ENCODE assay signal across 10 cellular contexts in the genomic region with DNA sequence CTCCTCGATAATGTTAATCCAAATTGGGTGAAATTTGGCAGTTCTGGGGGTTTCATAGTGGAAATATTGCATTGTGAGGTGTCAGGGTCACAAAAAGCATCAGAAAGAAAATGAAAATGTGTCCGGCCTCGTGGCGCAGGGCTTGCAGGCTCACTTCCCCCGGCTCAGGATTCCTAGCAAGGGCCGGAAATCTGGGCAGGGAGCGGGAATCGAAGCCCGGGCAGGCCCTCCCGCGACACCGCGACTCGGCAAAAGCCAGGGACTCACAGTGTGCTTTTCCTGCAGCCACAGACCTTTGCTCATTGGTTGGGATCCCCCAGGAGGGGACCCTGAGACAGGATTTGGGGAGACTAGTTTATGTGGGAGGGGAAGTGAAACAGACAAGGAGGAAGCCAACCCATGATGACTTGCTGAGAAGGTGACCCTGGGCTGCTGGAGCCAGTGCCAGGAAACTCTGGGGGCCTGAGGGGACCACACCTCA. TPM values are rescaled to one million over a fixed set of nuclear protein-coding genes. Genes with fewer than 3 reads are reported as not detected.
DNase-seq lines count a peak whose midpoint lies in the region; ATAC-seq, FAIRE-seq and TF ChIP-seq lines count a peak whose summit lies in the region.
"Had no signal": no experiment of that assay in that cellular context is flagged by ENCODE, and none has a peak within 500 bp of the region (broad histone marks: within the 10 kb centered on the region; RNA-seq: fewer than 3 reads in every experiment).

No MANE protein-coding gene starts in this region.

- POLR2A ChIA-PET in HepG2 (lab: Yijun Ruan, JAX) = no interaction called here

- H3K4me1 ChIP-seq in liver (ENCODE audit: control insufficient read depth in 4 of 4, insufficient read depth in 4 of 4, low read length in 3 of 4) (no peaks in the 10 kb centered on the region), HepG2 (ENCODE audit: insufficient read depth, low read length) (no peaks in the 10 kb centered on the region), aorta (ENCODE audit: control insufficient read depth in 1 of 2, insufficient read depth in 2 of 2, low read length in 2 of 2) (peaks cover 0 to 2% of the 10 kb centered on the region in 2 donors)

- no peaks in the 10 kb centered on the region for H3K79me2 ChIP-seq in HepG2 (ENCODE audit: insufficient read depth, low read length)

- H3K4me2 ChIP-seq in HepG2 (ENCODE audit: low read depth, low read length) = no peak overlapping the region

- intact Hi-C loops in HepG2 (cut with micrococcal nuclease; ENCODE audit: unreplicated experiment) = no loop called here
- intact Hi-C loops in Right ventricle myocardium inferior (cut with DNase I) = loop anchor here (10.0 kb wide), 1 partner anchor 118 kb away; no protein-coding TSS in a partner anchor
- intact Hi-C loops in aorta (cut with DNase I) = loop anchor here (5.0 kb wide), 2 partner anchors 35 to 55 kb away; no protein-coding TSS in a partner anchor

- H3K9ac ChIP-seq in liver (ENCODE audit: low read depth in 1 of 2, low read length in 2 of 2) = peak overlapping the region in 1 of 2 donors; percentile 25
- H3K9ac ChIP-seq in HepG2 (ENCODE audit: insufficient read depth, low read depth, low read length) = no peak overlapping the region

- FAIRE-seq in HepG2 (lab: Jason Lieb, UNC) = no peak

- TF ChIP-seq CTCF in liver (IDR thresholded peaks at IDR 0.05; ENCODE audit: low read depth, low read length, missing input control) (no peak), HepG2 (CRISPR knock-in tag; IDR thresholded peaks at IDR 0.05) (no peak), omental fat pad (IDR thresholded peaks at IDR 0.05) (no peak)

- 68% methylated on average over 14 of the region's 14 CpGs for WGBS in liver
- WGBS in HepG2 (ENCODE audit: low lambda C conversion rate) = 50% methylated on average over 14 of the region's 14 CpGs
- 3 to 7% methylated on average over 14 of the region's 14 CpGs for WGBS in aorta, 2 donors

- H3K27me3 ChIP-seq in liver (ENCODE audit: control insufficient read depth in 4 of 4, insufficient read depth in 4 of 4, low read length in 3 of 4) = no peaks in the 10 kb centered on the region
- peaks cover 4 to 23% of the 10 kb centered on the region in 2 experiments; a peak in 4 of 5 replicates for H3K27me3 ChIP-seq in HepG2 (ENCODE audit: control insufficient read depth in 1 of 2, insufficient read depth in 2 of 2, low read length in 2 of 2)
- no peaks in the 10 kb centered on the region for H3K27me3 ChIP-seq in aorta (ENCODE audit: control insufficient read depth in 1 of 2, insufficient read depth in 2 of 2, low read length in 1 of 2)

- H3K27ac ChIP-seq in liver (ENCODE audit: low read depth in 1 of 2, low read length in 2 of 2) = peak overlapping the region; percentile 80 to 83
- H3K27ac ChIP-seq in HepG2 (ENCODE audit: extremely low read length, insufficient read depth, low read length) = no peak overlapping the region
- H3K27ac ChIP-seq in aorta (ENCODE audit: low read depth in 1 of 2, low read length in 2 of 2) = peak overlapping the region; percentile 71 to 89

- DNase-seq in HepG2 (ENCODE audit: low spot score) = no peak
- peak; percentile 82 for DNase-seq in Right ventricle myocardium inferior (ENCODE audit: missing footprints)
- no peak for DNase-seq in omental fat pad (ENCODE audit: low spot score)
- peak; percentile 86 to 88 for DNase-seq in aorta
- no peak for DNase-seq in NCI-H1930 (lab: John Stamatoyannopoulos, UW)

- H3K36me3 ChIP-seq in liver (ENCODE audit: control insufficient read depth in 4 of 4, insufficient read depth in 3 of 4, low read depth in 1 of 4, low read length in 3 of 4) (no peaks in the 10 kb centered on the region), HepG2 (replicated peaks in 1 of 2; ENCODE audit: control insufficient read depth in 1 of 2, insufficient read depth in 2 of 2, low read length in 2 of 2) (no peaks in the 10 kb centered on the region), aorta (ENCODE audit: control insufficient read depth in 1 of 2, insufficient read depth in 2 of 2, low read length in 1 of 2) (no peaks in the 10 kb centered on the region)

- ATAC-seq in HepG2 (no peak), Right ventricle myocardium inferior (no peak), omental fat pad (ENCODE audit: low FRiP score) (peak; percentile 27), aorta (ENCODE audit: low FRiP score) (peak; percentile 54), GM19467 (IDR thresholded peaks at IDR 0.05; ENCODE audit: unreplicated experiment) (no peak), HG02970 (IDR thresholded peaks at IDR 0.05; ENCODE audit: low FRiP score, unreplicated experiment) (no peak)

- CTCF ChIA-PET in HepG2 (lab: Yijun Ruan, JAX; ENCODE audit: low intra/inter-chr PET ratio, low total read pairs) = no interaction called here

- TF ChIP-seq POLR2A in HepG2 (IDR thresholded peaks at IDR 0.05; ENCODE audit: insufficient read depth in 1 of 2, low read depth in 2 of 2, low read length in 2 of 2) = no peak

- no TSS peak for BruUV-seq in HepG2 (replicated peaks; lab: Mats Ljungman, UMichigan)

- H3K4me3 ChIP-seq in liver (ENCODE audit: low read depth in 1 of 3, low read length in 3 of 3) (no peak overlapping the region), HepG2 (replicated peaks in 1 of 3; ENCODE audit: insufficient read depth in 1 of 3, low read depth in 2 of 3, low read length in 3 of 3) (no peak overlapping the region), aorta (ENCODE audit: low read length in 2 of 2) (no peak overlapping the region)

- TF ChIP-seq RAD21 in liver (IDR thresholded peaks at IDR 0.05) (no peak), HepG2 (CRISPR knock-in tag; IDR thresholded peaks at IDR 0.05) (no peak)

- in situ Hi-C loops in HepG2 (cut with HindIII; ENCODE audit: extremely low pct_ligation_motif_present, low pct_unique_long_range_greater_than_20kb) = no loop called here

- TF ChIP-seq EP300 in HepG2 (IDR thresholded peaks at IDR 0.05; ENCODE audit: low read depth in 2 of 2, low read length in 2 of 2) = no peak
- no peak for TF ChIP-seq EP300 in HepG2 (CRISPR knock-in tag; IDR thresholded peaks at IDR 0.05; ENCODE audit: borderline replicate concordance)

- H4K20me1 ChIP-seq in HepG2 (ENCODE audit: insufficient read depth, low read length) = no peaks in the 10 kb centered on the region

- no peaks in the 10 kb centered on the region for H3K9me3 ChIP-seq in liver (ENCODE audit: control insufficient read depth in 4 of 4, low read length in 3 of 4)
- H3K9me3 ChIP-seq in HepG2 (ENCODE audit: low read length) = no peaks in the 10 kb centered on the region
- no peaks in the 10 kb centered on the region for H3K9me3 ChIP-seq in aorta (ENCODE audit: control insufficient read depth, low read length)

- no peak overlapping the region for H2AFZ ChIP-seq in HepG2 (ENCODE audit: low read length)

RNA-seq across cellular contexts. Expression of gene CD93, which starts 0.8 kb away (rescaled TPM):
- total RNA-seq in liver (10 to 100 TPM; 15.0 to 16.0 TPM), HepG2 (2016; rRNA removed; fragmentation: Illumina TruSeq; extraction: Trizol) (not detected in 2 replicates), Right ventricle myocardium inferior (43.5 TPM), omental fat pad (100 to 1,000 TPM in 3 of 4 donors, 10 to 100 TPM in 1; 43.8 to 227 (median 140) TPM), aorta (100 to 1,000 TPM; 123 to 160 TPM)
- polyA plus RNA-seq in liver (1 to 10 TPM; 1.5 to 8.7 TPM), HepG2 (2011; rRNA removed) (not detected in 2 replicates), aorta (1 to 10 TPM; 5.7 to 8.4 TPM)
- total RNA-seq in HepG2 (2016; cell fraction: cytosol; rRNA removed; fragmentation: Illumina TruSeq; extraction: Trizol; ENCODE audit: low read depth) = not detected in 2 replicates
- total RNA-seq in HepG2 (2016; cell fraction: insoluble cytoplasmic fraction; rRNA removed; fragmentation: Illumina TruSeq; extraction: Trizol) = not detected in 2 replicates
- total RNA-seq in HepG2 (2016; cell fraction: membrane; rRNA removed; fragmentation: Illumina TruSeq; extraction: Trizol) = not detected in 2 replicates
- not detected in 2 replicates for total RNA-seq in HepG2 (2016; cell fraction: nucleus; rRNA removed; fragmentation: Illumina TruSeq; extraction: Trizol)
- polyA plus RNA-seq in HepG2 (2011; cell fraction: cytosol; rRNA removed) = 0.01 TPM in 2 replicates
- not detected in 2 replicates for polyA plus RNA-seq in HepG2 (2011; cell fraction: nucleus; rRNA removed)
- not detected in 2 replicates for polyA plus RNA-seq in HepG2 (2012)
- polyA plus RNA-seq in HepG2 (2016; cell fraction: cytosol; fragmentation: Illumina TruSeq; extraction: Trizol; ENCODE audit: low read depth) = not detected in 2 replicates
- polyA plus RNA-seq in HepG2 (2016; cell fraction: insoluble cytoplasmic fraction; fragmentation: Illumina TruSeq; extraction: Trizol; ENCODE audit: low read depth) = not detected in 2 replicates
- not detected in 2 replicates for polyA plus RNA-seq in HepG2 (2016; cell fraction: membrane; fragmentation: Illumina TruSeq; extraction: Trizol; ENCODE audit: low read depth)
- not detected in 2 replicates for polyA plus RNA-seq in HepG2 (2016; cell fraction: nucleus; fragmentation: Illumina TruSeq; extraction: Trizol; ENCODE audit: insufficient read depth, low read depth)
- not detected in 2 replicates for polyA minus RNA-seq in HepG2 (2011; rRNA and poly(A)+ RNA removed; ENCODE audit: low replicate concordance)
- not detected in 2 replicates for polyA minus RNA-seq in HepG2 (2011; cell fraction: cytosol; rRNA and poly(A)+ RNA removed)
- not detected in 2 replicates for polyA minus RNA-seq in HepG2 (2011; cell fraction: nucleus; rRNA and poly(A)+ RNA removed)
- total RNA-seq: HT-29 had no signal

RNA-seq across cellular contexts. Expression of gene THBD, which starts 37.5 kb away (rescaled TPM):
- total RNA-seq in liver (1 to 10 TPM; 1.4 to 6.6 TPM), HepG2 (2016; rRNA removed; fragmentation: Illumina TruSeq; extraction: Trizol) (not detected in 2 replicates), Right ventricle myocardium inferior (17.4 TPM), omental fat pad (100 to 1,000 TPM in 2 of 4 donors, 10 to 100 TPM in 2; 40.6 to 205 (median 113) TPM), aorta (10 to 100 TPM; 54.0 to 79.8 TPM)
- polyA plus RNA-seq in liver (1 to 10 TPM; 2.9 to 3.2 TPM), HepG2 (2011; rRNA removed) (0.03 TPM in 1 of 2 replicates, not detected in the other), aorta (10 to 100 TPM in 1 of 2 donors, 1 to 10 TPM in 1; 8.5 to 53.3 TPM)
- total RNA-seq in HepG2 (2016; cell fraction: cytosol; rRNA removed; fragmentation: Illumina TruSeq; extraction: Trizol; ENCODE audit: low read depth) = not detected in 2 replicates
- total RNA-seq in HepG2 (2016; cell fraction: insoluble cytoplasmic fraction; rRNA removed; fragmentation: Illumina TruSeq; extraction: Trizol) = not detected in 2 replicates
- not detected in 2 replicates for total RNA-seq in HepG2 (2016; cell fraction: membrane; rRNA removed; fragmentation: Illumina TruSeq; extraction: Trizol)
- not detected in 2 replicates for total RNA-seq in HepG2 (2016; cell fraction: nucleus; rRNA removed; fragmentation: Illumina TruSeq; extraction: Trizol)
- not detected in 2 replicates for polyA plus RNA-seq in HepG2 (2011; cell fraction: cytosol; rRNA removed)
- not detected in 2 replicates for polyA plus RNA-seq in HepG2 (2011; cell fraction: nucleus; rRNA removed)
- polyA plus RNA-seq in HepG2 (2012) = not detected in 2 replicates
- polyA plus RNA-seq in HepG2 (2016; cell fraction: cytosol; fragmentation: Illumina TruSeq; extraction: Trizol; ENCODE audit: low read depth) = not detected in 2 replicates
- not detected in 2 replicates for polyA plus RNA-seq in HepG2 (2016; cell fraction: insoluble cytoplasmic fraction; fragmentation: Illumina TruSeq; extraction: Trizol; ENCODE audit: low read depth)
- polyA plus RNA-seq in HepG2 (2016; cell fraction: membrane; fragmentation: Illumina TruSeq; extraction: Trizol; ENCODE audit: low read depth) = not detected in 2 replicates
- not detected in 2 replicates for polyA plus RNA-seq in HepG2 (2016; cell fraction: nucleus; fragmentation: Illumina TruSeq; extraction: Trizol; ENCODE audit: insufficient read depth, low read depth)
- polyA minus RNA-seq in HepG2 (2011; rRNA and poly(A)+ RNA removed; ENCODE audit: low replicate concordance) = 0.12 TPM in 1 of 2 replicates, not detected in the other
- polyA minus RNA-seq in HepG2 (2011; cell fraction: cytosol; rRNA and poly(A)+ RNA removed) = not detected in 2 replicates
- not detected in 2 replicates for polyA minus RNA-seq in HepG2 (2011; cell fraction: nucleus; rRNA and poly(A)+ RNA removed)
- total RNA-seq: HT-29 had no signal

RNA-seq across cellular contexts. Expression of gene SSTR4, which starts 51.9 kb away (rescaled TPM):
- total RNA-seq in liver (not detected), HepG2 (2016; rRNA removed; fragmentation: Illumina TruSeq; extraction: Trizol) (not detected in 2 replicates), Right ventricle myocardium inferior (not detected), omental fat pad (not detected), aorta (not detected)
- polyA plus RNA-seq in liver (not detected), HepG2 (2011; rRNA removed) (not detected in 2 replicates), aorta (not detected)
- total RNA-seq in HepG2 (2016; cell fraction: cytosol; rRNA removed; fragmentation: Illumina TruSeq; extraction: Trizol; ENCODE audit: low read depth) = not detected in 2 replicates
- total RNA-seq in HepG2 (2016; cell fraction: insoluble cytoplasmic fraction; rRNA removed; fragmentation: Illumina TruSeq; extraction: Trizol) = not detected in 2 replicates
- total RNA-seq in HepG2 (2016; cell fraction: membrane; rRNA removed; fragmentation: Illumina TruSeq; extraction: Trizol) = not detected in 2 replicates
- not detected in 2 replicates for total RNA-seq in HepG2 (2016; cell fraction: nucleus; rRNA removed; fragmentation: Illumina TruSeq; extraction: Trizol)
- not detected in 2 replicates for polyA plus RNA-seq in HepG2 (2011; cell fraction: cytosol; rRNA removed)
- polyA plus RNA-seq in HepG2 (2011; cell fraction: nucleus; rRNA removed) = not detected in 2 replicates
- not detected in 2 replicates for polyA plus RNA-seq in HepG2 (2012)
- polyA plus RNA-seq in HepG2 (2016; cell fraction: cytosol; fragmentation: Illumina TruSeq; extraction: Trizol; ENCODE audit: low read depth) = not detected in 2 replicates
- polyA plus RNA-seq in HepG2 (2016; cell fraction: insoluble cytoplasmic fraction; fragmentation: Illumina TruSeq; extraction: Trizol; ENCODE audit: low read depth) = not detected in 2 replicates
- polyA plus RNA-seq in HepG2 (2016; cell fraction: membrane; fragmentation: Illumina TruSeq; extraction: Trizol; ENCODE audit: low read depth) = not detected in 2 replicates
- polyA plus RNA-seq in HepG2 (2016; cell fraction: nucleus; fragmentation: Illumina TruSeq; extraction: Trizol; ENCODE audit: insufficient read depth, low read depth) = not detected in 2 replicates
- not detected in 2 replicates for polyA minus RNA-seq in HepG2 (2011; rRNA and poly(A)+ RNA removed; ENCODE audit: low replicate concordance)
- not detected in 2 replicates for polyA minus RNA-seq in HepG2 (2011; cell fraction: cytosol; rRNA and poly(A)+ RNA removed)
- polyA minus RNA-seq in HepG2 (2011; cell fraction: nucleus; rRNA and poly(A)+ RNA removed) = not detected in 2 replicates
- total RNA-seq: fibroblast of villous mesenchyme, HT-29 had no signal

Comparison
In these comparisons a context has a peak if more than half of its experiments do, and no peak if none do; other contexts are left out.
1. RNA of gene CD93, which starts 0.8 kb away (total RNA-seq): 43.8 to 227 TPM in omental fat pad, 123 to 160 TPM in aorta, 43.5 TPM in Right ventricle myocardium inferior (single experiment) and 15.0 to 16.0 TPM in liver; not detected in HepG2; every median in the first group is over 10 times any median in the second.
2. ATAC-seq: peak in omental fat pad (single experiment) and aorta (single experiment); none in HepG2 (single experiment), Right ventricle myocardium inferior (single experiment), GM19467 (single experiment) and HG02970 (single experiment).
3. DNase-seq: peak in Right ventricle myocardium inferior (single experiment) and aorta (2 of 2); none in HepG2 (single experiment), omental fat pad (single experiment) and NCI-H1930 (0 of 2).